In genomic region chr16:84754353-84754856, GRCh38 we compare ENCODE assay signal across 9 cellular contexts. TPM values are rescaled to one million over a fixed set of nuclear protein-coding genes. Genes with fewer than 3 reads are reported as not detected.
A peak's percentile ranks its signal among the peaks of the same experiment; 100 is the strongest.
DNase-seq lines count a peak whose midpoint lies in the region; ATAC-seq and TF ChIP-seq lines count a peak whose summit lies in the region.
"Had no signal": no experiment of that assay in that cellular context is flagged by ENCODE, and none has a peak within 500 bp of the region (broad histone marks: within the 10 kb centered on the region; RNA-seq: fewer than 3 reads in every experiment).

No MANE protein-coding gene starts in this region.

- peaks cover 89% of the 10 kb centered on the region for H3K79me2 ChIP-seq in Loucy (ENCODE audit: insufficient read depth, low read length)
- peaks cover 94% of the 10 kb centered on the region for H3K79me2 ChIP-seq in osteoblast (ENCODE audit: insufficient read depth, low read length)

- H3K9me2 ChIP-seq in Loucy (replicated peaks; ENCODE audit: low read depth, low read length), result no peaks in the 10 kb centered on the region

- no peaks in the 10 kb centered on the region for H3K27me3 ChIP-seq in CD4-positive, alpha-beta memory T cell (ENCODE audit: insufficient read depth, low read length)
- H3K27me3 ChIP-seq in Loucy (ENCODE audit: insufficient read depth, low read length, poor library complexity, severe bottlenecking) (no peaks in the 10 kb centered on the region), RWPE2 (ENCODE audit: insufficient read depth, poor library complexity, severe bottlenecking) (no peaks in the 10 kb centered on the region), foreskin keratinocyte (no peaks in the 10 kb centered on the region), osteoblast (ENCODE audit: insufficient read depth, low read length) (no peaks in the 10 kb centered on the region), vagina (no peaks in the 10 kb centered on the region)

- H3K4me3 Mint-ChIP-seq in CD4-positive, alpha-beta memory T cell, result peak overlapping the region; percentile 45 to 81 (median 75)
- H3K4me3 Mint-ChIP-seq in activated naive CD4-positive, alpha-beta T cell treated with anti-CD3 and anti-CD28 coated beads for 36 hours, result no peak overlapping the region

- H3K9me3 Mint-ChIP-seq in CD4-positive, alpha-beta memory T cell, result no peaks in the 10 kb centered on the region
- H3K9me3 Mint-ChIP-seq in activated naive CD4-positive, alpha-beta T cell treated with anti-CD3 and anti-CD28 coated beads for 36 hours, result no peaks in the 10 kb centered on the region
- H3K9me3 Mint-ChIP-seq: T-helper 1 cell treated with Interleukin-12 subunit alpha and Interleukin-12 subunit beta and Interleukin-4 antibody, amounts not matched to agents 30 μg/mL and 1 μg/mL, for 36 hours had no signal

- no peaks in the 10 kb centered on the region for H3K27me3 Mint-ChIP-seq in CD4-positive, alpha-beta memory T cell
- H3K27me3 Mint-ChIP-seq in activated naive CD4-positive, alpha-beta T cell treated with anti-CD3 and anti-CD28 coated beads for 36 hours (ENCODE audit: low read depth), result no peaks in the 10 kb centered on the region

- intact Hi-C loops in CD4-positive, alpha-beta memory T cell (cut with micrococcal nuclease), result loop anchor here (1.0 to 2.0 kb wide), 6 partner anchors 30 to 332 kb away; partner anchors contain the start of gene CRISPLD2
- intact Hi-C loops in activated naive CD4-positive, alpha-beta T cell treated with anti-CD3 and anti-CD28 coated beads for 36 hours (cut with micrococcal nuclease), result loop anchor here (1.0 to 5.0 kb wide), 5 partner anchors 56 to 332 kb away; no protein-coding TSS in a partner anchor
- intact Hi-C loops in vagina (cut with DNase I), result loop anchor here (5.0 kb wide), 1 partner anchor 213 kb away; no protein-coding TSS in a partner anchor

- CTCF ChIA-PET in CD4-positive, alpha-beta memory T cell (lab: Charles Lee; ENCODE audit: partially characterized antibody), result interaction anchor here (0.7 to 8.7 kb wide), 29 partner anchors 8 to 332 kb away, joined by 3 to 289 read pairs (median 5); partner anchors contain the start of gene CRISPLD2
- CTCF ChIA-PET in activated naive CD4-positive, alpha-beta T cell treated with anti-CD3 and anti-CD28 coated beads for 36 hours (lab: Charles Lee), result interaction anchor here (0.6 to 8.2 kb wide), 27 partner anchors 9 to 256 kb away, joined by 3 to 76 read pairs (median 5); partner anchors contain the start of gene CRISPLD2

- peak overlapping the region; percentile 43 to 94 (median 88) for H3K27ac Mint-ChIP-seq in CD4-positive, alpha-beta memory T cell
- no peak overlapping the region for H3K27ac Mint-ChIP-seq in activated naive CD4-positive, alpha-beta T cell treated with anti-CD3 and anti-CD28 coated beads for 36 hours

- H3F3A ChIP-seq in Loucy (ENCODE audit: low read depth), result peaks cover 10% of the 10 kb centered on the region

- peak; percentile 82 to 87 (median 84) for DNase-seq in CD4-positive, alpha-beta memory T cell
- peak; percentile 74 for DNase-seq in GM20000 (ENCODE audit: low spot score)
- DNase-seq in RWPE2 (ENCODE audit: low spot score), result no peak
- DNase-seq in activated naive CD4-positive, alpha-beta T cell treated with anti-CD3 and anti-CD28 coated beads for 36 hours, result peak; percentile 87
- peak; percentile 53 to 80 for DNase-seq in foreskin keratinocyte
- peak; percentile 72 for DNase-seq in osteoblast (ENCODE audit: insufficient read length, low spot score, missing footprints)
- no peak for DNase-seq in vagina (ENCODE audit: extremely low spot score in 2 of 2)

- H3K27ac ChIP-seq in CD4-positive, alpha-beta memory T cell (ENCODE audit: low read depth, low read length), result peak overlapping the region; percentile 44
- H3K27ac ChIP-seq in RWPE2 (ENCODE audit: poor library complexity, severe bottlenecking), result peak overlapping the region; percentile 53
- peak overlapping the region; percentile 91 for H3K27ac ChIP-seq in foreskin keratinocyte
- peak overlapping the region; percentile 49 for H3K27ac ChIP-seq in osteoblast (ENCODE audit: low read depth, low read length)
- peak overlapping the region; percentile 40 for H3K27ac ChIP-seq in vagina

- peaks cover 83% of the 10 kb centered on the region for H3K4me1 ChIP-seq in CD4-positive, alpha-beta memory T cell (ENCODE audit: insufficient read depth, low read length)
- H3K4me1 ChIP-seq in Loucy (ENCODE audit: insufficient read depth, low read length, poor library complexity, severe bottlenecking) (peaks cover 52% of the 10 kb centered on the region), RWPE2 (ENCODE audit: insufficient read depth, poor library complexity, severe bottlenecking) (peaks cover 23% of the 10 kb centered on the region), foreskin keratinocyte (peaks cover 9% of the 10 kb centered on the region), osteoblast (ENCODE audit: insufficient read depth, low read length) (peaks cover 23% of the 10 kb centered on the region), vagina (peaks cover 35% of the 10 kb centered on the region)

- peaks cover 11% of the 10 kb centered on the region for H4K20me1 ChIP-seq in Loucy (ENCODE audit: insufficient read depth, low read length, poor library complexity, severe bottlenecking)
- H4K20me1 ChIP-seq in osteoblast (ENCODE audit: insufficient read depth, low read length), result peaks cover 12% of the 10 kb centered on the region

- no peak overlapping the region for H2AFZ ChIP-seq in Loucy (ENCODE audit: low read length)
- no peak overlapping the region for H2AFZ ChIP-seq in osteoblast (ENCODE audit: low read length)

- H3K4me2 ChIP-seq in Loucy (ENCODE audit: low read depth, low read length, poor library complexity, severe bottlenecking) (peak overlapping the region; percentile 55), osteoblast (ENCODE audit: insufficient read depth, low read length) (peak overlapping the region; percentile 15)

- no peaks in the 10 kb centered on the region for H3K36me3 ChIP-seq in CD4-positive, alpha-beta memory T cell (ENCODE audit: insufficient read depth, low read length)
- H3K36me3 ChIP-seq in Loucy (ENCODE audit: insufficient read depth, low read length), result peaks cover 16% of the 10 kb centered on the region; the same call in 1 of the 2 replicates
- H3K36me3 ChIP-seq in RWPE2 (ENCODE audit: low read depth), result peaks cover 57% of the 10 kb centered on the region
- peaks cover 15% of the 10 kb centered on the region for H3K36me3 ChIP-seq in osteoblast (ENCODE audit: insufficient read depth, low read length)
- H3K36me3 ChIP-seq in vagina, result peaks cover 0 to 3% of the 10 kb centered on the region in 2 donors

- peaks cover 69 to 94% (median 85%) of the 10 kb centered on the region in 4 donors for H3K4me1 Mint-ChIP-seq in CD4-positive, alpha-beta memory T cell
- H3K4me1 Mint-ChIP-seq in activated naive CD4-positive, alpha-beta T cell treated with anti-CD3 and anti-CD28 coated beads for 36 hours (ENCODE audit: low read depth), result peaks cover 86% of the 10 kb centered on the region

- H3K36me3 Mint-ChIP-seq in CD4-positive, alpha-beta memory T cell, result peaks cover 0 to 8% of the 10 kb centered on the region in 2 donors
- H3K36me3 Mint-ChIP-seq in activated naive CD4-positive, alpha-beta T cell treated with anti-CD3 and anti-CD28 coated beads for 36 hours (ENCODE audit: low read depth), result peaks cover 15% of the 10 kb centered on the region

- peak; percentile 75 for ATAC-seq in RWPE2 (ENCODE audit: low read depth)
- peak; percentile 71 for ATAC-seq in foreskin keratinocyte

- peak overlapping the region; percentile 62 for H3K9ac ChIP-seq in Loucy (ENCODE audit: low read depth, low read length, poor library complexity, severe bottlenecking)

- TF ChIP-seq CTCF in GM20000 (IDR thresholded peaks at IDR 0.05; ENCODE audit: extremely low read depth, missing control alignments) (peak; percentile 63), Loucy (conservative IDR thresholded peaks at IDR 0.05; ENCODE audit: low read length) (peak; percentile 89), RWPE2 (IDR thresholded peaks at IDR 0.05; ENCODE audit: poor library complexity, severe bottlenecking) (peak; percentile 89), foreskin keratinocyte (conservative IDR thresholded peaks at IDR 0.05) (peak; percentile 91), osteoblast (IDR thresholded peaks at IDR 0.05; ENCODE audit: extremely low read depth, low read depth, low read length) (peak; percentile 78), vagina (IDR thresholded peaks at IDR 0.05) (peak; percentile 69 to 88 (median 80))

- no peak overlapping the region for H3K4me3 ChIP-seq in CD4-positive, alpha-beta memory T cell (ENCODE audit: low read length in 2 of 2)
- H3K4me3 ChIP-seq in Loucy (ENCODE audit: low read length, poor library complexity, severe bottlenecking), result peak overlapping the region; percentile 18
- H3K4me3 ChIP-seq in RWPE2 (ENCODE audit: severe bottlenecking), result no peak overlapping the region
- H3K4me3 ChIP-seq in osteoblast (ENCODE audit: insufficient read depth, low read length), result no peak overlapping the region
- peak overlapping the region in 1 of 2 donors; percentile 13 for H3K4me3 ChIP-seq in vagina

- TF ChIP-seq POLR2A in vagina (IDR thresholded peaks at IDR 0.05), result no peak

- H3K9me3 ChIP-seq in CD4-positive, alpha-beta memory T cell (ENCODE audit: control insufficient read depth in 1 of 2, low read length in 2 of 2), result no peaks in the 10 kb centered on the region
- H3K9me3 ChIP-seq in Loucy (ENCODE audit: insufficient read depth, low read depth, low read length) (no peaks in the 10 kb centered on the region), RWPE2 (ENCODE audit: severe bottlenecking) (no peaks in the 10 kb centered on the region), osteoblast (ENCODE audit: low read depth, low read length) (no peaks in the 10 kb centered on the region), vagina (no peaks in the 10 kb centered on the region)

- POLR2A ChIA-PET in CD4-positive, alpha-beta memory T cell (lab: Charles Lee; ENCODE audit: partially characterized antibody), result interaction anchor here (0.7 to 5.6 kb wide), 13 partner anchors 13 to 302 kb away, joined by 3 to 45 read pairs (median 4); partner anchors contain the start of gene CRISPLD2

RNA-seq across cellular contexts. Expression of gene USP10, which starts 54.6 kb away (rescaled TPM):
- 10 to 100 TPM; 89.0 to 93.2 TPM for total RNA-seq in CD4-positive, alpha-beta memory T cell
- polyA plus RNA-seq in CD4-positive, alpha-beta memory T cell, result 100 to 1,000 TPM; 269 to 419 TPM
- total RNA-seq in activated naive CD4-positive, alpha-beta T cell treated with anti-CD3 and anti-CD28 coated beads for 36 hours, result 10 to 100 TPM; 93.9 to 95.2 TPM
- 86.1 and 88.4 TPM in 2 replicates for total RNA-seq in foreskin keratinocyte
- 35.6 and 44.9 TPM in 2 replicates for polyA plus RNA-seq in foreskin keratinocyte
- total RNA-seq in osteoblast, result 41.8 and 43.1 TPM in 2 replicates
- total RNA-seq in vagina, result 42.5 TPM

Comparison
In these comparisons a context has a peak if more than half of its experiments do, and no peak if none do; other contexts are left out.
1. DNase-seq: peak in CD4-positive, alpha-beta memory T cell (5 of 5), GM20000 (single experiment), activated naive CD4-positive, alpha-beta T cell treated with anti-CD3 and anti-CD28 coated beads for 36 hours (single experiment), foreskin keratinocyte (2 of 2) and osteoblast (single experiment); none in RWPE2 (single experiment) and vagina (0 of 2).
2. H3K27ac ChIP-seq: peak in every context shown above with its lines; median percentile 91 in foreskin keratinocyte; 53 in RWPE2; 49 in osteoblast; 44 in CD4-positive, alpha-beta memory T cell; 40 in vagina.
3. Peak in every context shown above with its lines, with median percentiles within 50 percentile points of each other: CTCF ChIP-seq.